In the genomic region with DNA sequence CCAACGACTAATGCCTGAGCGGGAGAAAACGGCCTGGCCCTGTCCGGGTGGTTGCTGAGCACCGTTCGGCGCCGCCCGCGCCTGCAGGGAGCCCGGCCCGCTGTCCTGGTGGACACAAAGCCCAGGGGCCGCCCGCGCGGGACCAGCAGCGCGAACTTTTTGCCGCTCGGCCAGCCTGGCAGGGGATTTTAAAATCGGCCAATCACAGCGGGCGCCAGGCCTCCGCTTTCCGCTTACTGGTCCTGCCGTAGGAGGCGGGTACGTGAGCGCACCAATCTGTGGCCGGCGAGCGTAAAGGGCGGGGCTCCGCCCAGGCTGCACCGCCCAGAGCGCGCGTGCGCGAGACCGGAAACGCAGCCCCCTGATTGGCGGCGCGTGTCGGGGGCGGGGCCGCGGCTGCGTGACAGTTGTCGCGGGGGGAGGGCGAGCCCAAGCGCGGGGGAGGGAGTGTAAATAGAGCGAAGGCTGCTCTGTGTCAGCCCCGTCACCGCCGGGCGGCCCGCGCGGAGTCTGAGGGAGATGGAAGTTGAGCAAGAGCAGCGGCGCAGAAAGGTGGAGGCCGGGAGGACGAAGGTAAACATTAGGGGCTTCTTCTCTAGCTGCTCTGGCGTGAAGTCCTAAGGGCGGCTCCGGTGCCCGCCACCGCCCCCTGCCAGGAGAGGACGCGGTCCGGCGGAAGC, we compare ENCODE assay signal across 8 cellular contexts. TPM values are rescaled to one million over a fixed set of nuclear protein-coding genes. Genes with fewer than 3 reads are reported as not detected.
DNase-seq lines count a peak whose midpoint lies in the region; ATAC-seq and TF ChIP-seq lines count a peak whose summit lies in the region.

A gene (minus strand): TSS at position 161 of the 680 bp plus-strand sequence. CDS start 1,132 bp downstream, outside the sequence.
A gene with protein sequence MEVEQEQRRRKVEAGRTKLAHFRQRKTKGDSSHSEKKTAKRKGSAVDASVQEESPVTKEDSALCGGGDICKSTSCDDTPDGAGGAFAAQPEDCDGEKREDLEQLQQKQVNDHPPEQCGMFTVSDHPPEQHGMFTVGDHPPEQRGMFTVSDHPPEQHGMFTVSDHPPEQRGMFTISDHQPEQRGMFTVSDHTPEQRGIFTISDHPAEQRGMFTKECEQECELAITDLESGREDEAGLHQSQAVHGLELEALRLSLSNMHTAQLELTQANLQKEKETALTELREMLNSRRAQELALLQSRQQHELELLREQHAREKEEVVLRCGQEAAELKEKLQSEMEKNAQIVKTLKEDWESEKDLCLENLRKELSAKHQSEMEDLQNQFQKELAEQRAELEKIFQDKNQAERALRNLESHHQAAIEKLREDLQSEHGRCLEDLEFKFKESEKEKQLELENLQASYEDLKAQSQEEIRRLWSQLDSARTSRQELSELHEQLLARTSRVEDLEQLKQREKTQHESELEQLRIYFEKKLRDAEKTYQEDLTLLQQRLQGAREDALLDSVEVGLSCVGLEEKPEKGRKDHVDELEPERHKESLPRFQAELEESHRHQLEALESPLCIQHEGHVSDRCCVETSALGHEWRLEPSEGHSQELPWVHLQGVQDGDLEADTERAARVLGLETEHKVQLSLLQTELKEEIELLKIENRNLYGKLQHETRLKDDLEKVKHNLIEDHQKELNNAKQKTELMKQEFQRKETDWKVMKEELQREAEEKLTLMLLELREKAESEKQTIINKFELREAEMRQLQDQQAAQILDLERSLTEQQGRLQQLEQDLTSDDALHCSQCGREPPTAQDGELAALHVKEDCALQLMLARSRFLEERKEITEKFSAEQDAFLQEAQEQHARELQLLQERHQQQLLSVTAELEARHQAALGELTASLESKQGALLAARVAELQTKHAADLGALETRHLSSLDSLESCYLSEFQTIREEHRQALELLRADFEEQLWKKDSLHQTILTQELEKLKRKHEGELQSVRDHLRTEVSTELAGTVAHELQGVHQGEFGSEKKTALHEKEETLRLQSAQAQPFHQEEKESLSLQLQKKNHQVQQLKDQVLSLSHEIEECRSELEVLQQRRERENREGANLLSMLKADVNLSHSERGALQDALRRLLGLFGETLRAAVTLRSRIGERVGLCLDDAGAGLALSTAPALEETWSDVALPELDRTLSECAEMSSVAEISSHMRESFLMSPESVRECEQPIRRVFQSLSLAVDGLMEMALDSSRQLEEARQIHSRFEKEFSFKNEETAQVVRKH (N-terminal part only) (plus strand): TSS at position 447 of the 680 bp plus-strand sequence. CDS start 73 bp downstream, at position 520.

- TF ChIP-seq CTCF in BJ (IDR thresholded peaks at IDR 0.05; ENCODE audit: insufficient read depth, low read depth, low read length) (no peak), choroid plexus epithelial cell (conservative IDR thresholded peaks at IDR 0.05; ENCODE audit: low read depth, low read length) (no peak)

- peaks cover 30% of the 10 kb centered on the region for H3K4me1 Mint-ChIP-seq in activated CD4-positive, alpha-beta T cell treated with anti-CD3 and anti-CD28 coated beads for 36 hours

- peaks cover 7% of the 10 kb centered on the region for H3K36me3 ChIP-seq in BJ (ENCODE audit: control insufficient read depth, insufficient read depth, low read length)

- intact Hi-C loops in activated CD4-positive, alpha-beta T cell treated with anti-CD3 and anti-CD28 coated beads for 36 hours (cut with DNase I, micrococcal nuclease) = loop anchor here (1.0 to 10.0 kb wide), 15 partner anchors 37 to 1252 kb away; a partner anchor contains a TSS

- no peaks in the 10 kb centered on the region for H3K27me3 ChIP-seq in BJ (ENCODE audit: control insufficient read depth, insufficient read depth, low read length)

- peak within 1 kb of the TSS; percentile 95 for H3K4me3 Mint-ChIP-seq in activated CD4-positive, alpha-beta T cell treated with anti-CD3 and anti-CD28 coated beads for 36 hours

- peak; percentile 86 for ATAC-seq in GM19324 (IDR thresholded peaks at IDR 0.05; ENCODE audit: low FRiP score, unreplicated experiment)
- ATAC-seq in HG03460 (IDR thresholded peaks at IDR 0.05; ENCODE audit: unreplicated experiment) = peak; percentile 71
- ATAC-seq in activated CD4-positive, alpha-beta T cell treated with anti-CD3 and anti-CD28 coated beads for 36 hours = peak; percentile 88

- H3K36me3 Mint-ChIP-seq in activated CD4-positive, alpha-beta T cell treated with anti-CD3 and anti-CD28 coated beads for 36 hours (ENCODE audit: low read depth) = peaks cover 47% of the 10 kb centered on the region

- H3K9me3 Mint-ChIP-seq in activated CD4-positive, alpha-beta T cell treated with anti-CD3 and anti-CD28 coated beads for 36 hours (ENCODE audit: low read depth) = no peaks in the 10 kb centered on the region

- peak within 1 kb of the TSS; percentile 94 for H3K27ac Mint-ChIP-seq in activated CD4-positive, alpha-beta T cell treated with anti-CD3 and anti-CD28 coated beads for 36 hours

- POLR2A ChIA-PET in BJ (lab: Charles Lee) = no interaction called here
- POLR2A ChIA-PET in activated CD4-positive, alpha-beta T cell treated with anti-CD3 and anti-CD28 coated beads for 36 hours (lab: Charles Lee) = no interaction called here

- CTCF ChIA-PET in BJ (lab: Yijun Ruan, JAX) = no interaction called here
- CTCF ChIA-PET in activated CD4-positive, alpha-beta T cell treated with anti-CD3 and anti-CD28 coated beads for 36 hours (lab: Charles Lee) = no interaction called here

- H3K27me3 Mint-ChIP-seq in activated CD4-positive, alpha-beta T cell treated with anti-CD3 and anti-CD28 coated beads for 36 hours = no peaks in the 10 kb centered on the region

- DNase-seq in BJ (ENCODE audit: low read depth) (peak; percentile 90), NCI-H524 treated with DMSO at 0.1 percent for 48 hours (lab: John Stamatoyannopoulos, UW) (peak; percentile 87), choroid plexus epithelial cell (ENCODE audit: low read depth) (peak; percentile 99), kidney tubule cell (ENCODE audit: low spot score) (peak; percentile 98)
- peak; percentile 98 for DNase-seq in activated CD4-positive, alpha-beta T cell treated with anti-CD3 and anti-CD28 coated beads for 36 hours
- DNase-seq in stimulated activated CD4-positive, alpha-beta T cell treated with anti-CD3 and anti-CD28 coated beads, Interleukin-1b, Interleukin-23, amount 100 ng/mL, for 1 hour (ENCODE audit: low read depth in 2 of 2) = peak; percentile 92 to 96

- H3K4me3 ChIP-seq in BJ (ENCODE audit: low read depth, low read length) (peak within 1 kb of the TSS; percentile 72), choroid plexus epithelial cell (ENCODE audit: low read depth, low read length) (peak within 1 kb of the TSS; percentile 94)

RNA-seq across cellular contexts. Expression of the first gene that starts in this region (rescaled TPM):
- polyA plus RNA-seq in BJ (2011; rRNA removed) = 2.5 and 4.1 TPM in 2 replicates
- 5.2 and 5.4 TPM in 2 replicates for polyA minus RNA-seq in BJ (2011; rRNA and poly(A)+ RNA removed)
- total RNA-seq in activated CD4-positive, alpha-beta T cell treated with anti-CD3 and anti-CD28 coated beads for 36 hours = 10 to 100 TPM; 27.4 to 33.0 TPM

RNA-seq across cellular contexts. Expression of the second gene that starts in this region (rescaled TPM):
- 8.2 and 11.0 TPM in 2 replicates for polyA plus RNA-seq in BJ (2011; rRNA removed)
- 12.1 and 16.4 TPM in 2 replicates for polyA minus RNA-seq in BJ (2011; rRNA and poly(A)+ RNA removed)
- total RNA-seq in activated CD4-positive, alpha-beta T cell treated with anti-CD3 and anti-CD28 coated beads for 36 hours = 10 to 100 TPM; 46.5 to 47.7 TPM

Comparison
In these comparisons a context has a peak if more than half of its experiments do, and no peak if none do; other contexts are left out.
1. Peak in every context shown above with its lines: DNase-seq, ATAC-seq and H3K4me3 ChIP-seq.